Comparison of ENCODE assay signal across 20 cellular contexts in the genomic region with DNA sequence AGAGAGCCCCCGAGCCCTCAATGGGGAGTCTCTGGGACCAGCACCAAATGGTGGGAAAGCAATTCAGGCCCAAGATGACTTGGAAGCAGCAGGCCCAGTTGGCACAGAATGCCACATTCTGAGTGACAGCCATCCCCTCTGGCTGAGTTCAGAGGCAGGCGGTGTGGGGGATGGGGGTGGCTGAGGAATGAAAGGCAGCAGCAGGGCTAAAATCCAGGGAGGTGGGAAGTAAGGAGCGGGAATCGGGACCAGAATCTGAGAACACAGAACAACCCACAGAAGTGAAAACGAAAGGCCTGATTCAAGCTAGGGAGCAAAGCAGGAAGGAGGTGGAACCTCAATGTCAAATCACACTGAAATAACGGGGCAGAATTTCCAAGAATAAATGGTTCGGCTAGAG.
A peak's percentile ranks its signal among the peaks of the same experiment; 100 is the strongest.
DNase-seq lines count a peak whose midpoint lies in the region; ATAC-seq and TF ChIP-seq lines count a peak whose summit lies in the region.
"Had no signal": no experiment of that assay in that cellular context is flagged by ENCODE, and none has a peak within 500 bp of the region (broad histone marks: within the 10 kb centered on the region; RNA-seq: fewer than 3 reads in every experiment).

No MANE protein-coding gene starts in this region.

- H3K9me3 Mint-ChIP-seq in brain = peaks cover 0 to 3% (median 0%) of the 10 kb centered on the region in 5 experiments
- H3K9me3 Mint-ChIP-seq in natural killer cell treated with Interleukin-12 subunit alpha and Interleukin-12 subunit beta and Interleukin-15 and Interleukin-18, amount 100 ng/mL, for 72 hours = no peaks in the 10 kb centered on the region
- H3K9me3 Mint-ChIP-seq: activated naive CD8-positive, alpha-beta T cell treated with anti-CD3 and anti-CD28 coated beads, Interleukin-2, amount 50 U/mL, for 24 hours; mesothelial cell of epicardium had no signal

- peaks cover 26% of the 10 kb centered on the region for H3K36me3 Mint-ChIP-seq in brain
- H3K36me3 Mint-ChIP-seq in natural killer cell treated with Interleukin-12 subunit alpha and Interleukin-12 subunit beta and Interleukin-15 and Interleukin-18, amount 100 ng/mL, for 72 hours = no peaks in the 10 kb centered on the region

- H3K4me3 Mint-ChIP-seq in brain = peak overlapping the region in 2 of 5 experiments; percentile 8 to 77
- H3K4me3 Mint-ChIP-seq in natural killer cell treated with Interleukin-12 subunit alpha and Interleukin-12 subunit beta and Interleukin-15 and Interleukin-18, amount 100 ng/mL, for 72 hours = no peak overlapping the region
- H3K4me3 Mint-ChIP-seq: activated naive CD8-positive, alpha-beta T cell treated with anti-CD3 and anti-CD28 coated beads, Interleukin-2, amount 50 U/mL, for 24 hours; mesothelial cell of epicardium had no signal

- peak overlapping the region; percentile 56 to 97 (median 95) for H3K27ac Mint-ChIP-seq in brain
- no peak overlapping the region for H3K27ac Mint-ChIP-seq in natural killer cell treated with Interleukin-12 subunit alpha and Interleukin-12 subunit beta and Interleukin-15 and Interleukin-18, amount 100 ng/mL, for 72 hours
- H3K27ac Mint-ChIP-seq: activated naive CD8-positive, alpha-beta T cell treated with anti-CD3 and anti-CD28 coated beads, Interleukin-2, amount 50 U/mL, for 24 hours; mesothelial cell of epicardium had no signal

- H3K4me1 Mint-ChIP-seq in brain = peaks cover 49% of the 10 kb centered on the region
- no peaks in the 10 kb centered on the region for H3K4me1 Mint-ChIP-seq in natural killer cell treated with Interleukin-12 subunit alpha and Interleukin-12 subunit beta and Interleukin-15 and Interleukin-18, amount 100 ng/mL, for 72 hours (ENCODE audit: low read depth in 2 of 2)
- H3K4me1 Mint-ChIP-seq: activated naive CD8-positive, alpha-beta T cell treated with anti-CD3 and anti-CD28 coated beads, Interleukin-2, amount 50 U/mL, for 24 hours had no signal

- no peak overlapping the region for H3K9ac ChIP-seq in BLaER1

- intact Hi-C loops in sciatic nerve (cut with DNase I) = no loop called here

- peaks cover 17% of the 10 kb centered on the region for H3K4me1 ChIP-seq in BLaER1
- H3K4me1 ChIP-seq: A549, suprapubic skin had no signal

- H3K9me3 ChIP-seq in BLaER1 = no peaks in the 10 kb centered on the region
- H3K9me3 ChIP-seq: A549, suprapubic skin had no signal

- 0 out of 2 replicates have a peak overlapping the region, but pooled peaks have one; percentile 1 for H3K27ac ChIP-seq in BLaER1
- H3K27ac ChIP-seq: A549, suprapubic skin had no signal

- no peak for TF ChIP-seq CTCF in brain (conservative IDR thresholded peaks at IDR 0.05)

- H3K4me3 ChIP-seq in BLaER1 = no peak overlapping the region
- H3K4me3 ChIP-seq: A549, suprapubic skin had no signal

- peaks cover 23% of the 10 kb centered on the region; the same call in 1 of the 2 replicates for H3K36me3 ChIP-seq in BLaER1

- ATAC-seq in sciatic nerve (peak; percentile 25), GM21619 (IDR thresholded peaks at IDR 0.05; ENCODE audit: unreplicated experiment) (no peak)
- no peak for ATAC-seq in natural killer cell treated with Interleukin-12 subunit alpha and Interleukin-12 subunit beta and Interleukin-15 and Interleukin-18, amount 100 ng/mL, for 72 hours
- ATAC-seq: A549; activated naive CD8-positive, alpha-beta T cell treated with anti-CD3 and anti-CD28 coated beads, Interleukin-2, amount 50 U/mL, for 24 hours; Panc1; SK-N-SH treated with all-trans-retinoic acid at 6 μM for 48 hours had no signal

- H3K27me3 ChIP-seq in BLaER1 = no peaks in the 10 kb centered on the region
- H3K27me3 ChIP-seq: suprapubic skin had no signal

- H4K20me1 ChIP-seq in BLaER1 = no peaks in the 10 kb centered on the region

- no peak overlapping the region for H3K4me2 ChIP-seq in BLaER1
- H3K4me2 ChIP-seq: A549 had no signal

- no peaks in the 10 kb centered on the region for H3K27me3 Mint-ChIP-seq in brain
- no peaks in the 10 kb centered on the region for H3K27me3 Mint-ChIP-seq in natural killer cell treated with Interleukin-12 subunit alpha and Interleukin-12 subunit beta and Interleukin-15 and Interleukin-18, amount 100 ng/mL, for 72 hours
- H3K27me3 Mint-ChIP-seq: activated naive CD8-positive, alpha-beta T cell treated with anti-CD3 and anti-CD28 coated beads, Interleukin-2, amount 50 U/mL, for 24 hours had no signal

- DNase-seq in hypothalamus (lab: John Stamatoyannopoulos, UW) (peak in 33 of 51 donors; percentile 19 to 80 (median 48)), sciatic nerve (ENCODE audit: low spot score) (peak; percentile 70), DMS114 treated with DMSO at 0.1 percent for 48 hours (lab: John Stamatoyannopoulos, UW; ENCODE audit: unreplicated experiment) (no peak), SK-N-DZ (ENCODE audit: low spot score) (no peak)
- DNase-seq in natural killer cell treated with Interleukin-12 subunit alpha and Interleukin-12 subunit beta and Interleukin-15 and Interleukin-18, amount 100 ng/mL, for 72 hours (ENCODE audit: low spot score) = no peak
- DNase-seq: activated CD4-positive, CD25-positive, alpha-beta regulatory T cell treated with anti-CD3 and anti-CD28 coated beads, Interleukin-2, amount 50 U/mL, for 72 hours; activated CD8-positive, alpha-beta memory T cell treated with anti-CD3 and anti-CD28 coated beads for 24 hours; activated naive CD8-positive, alpha-beta T cell treated with anti-CD3 and anti-CD28 coated beads, Interleukin-2, amount 50 U/mL, for 24 hours; IMR-90; left cardiac atrium; stimulated activated CD4-positive, alpha-beta T cell treated with anti-CD3 and anti-CD28 coated beads, Interleukin-2, amount 100 ng/mL, for 48 hours; T1000 had no signal

Comparison
In these comparisons a context has a peak if more than half of its experiments do, and no peak if none do; other contexts are left out.
1. H3K27ac Mint-ChIP-seq: peak in brain (5 of 5); none in natural killer cell treated with Interleukin-12 subunit alpha and Interleukin-12 subunit beta and Interleukin-15 and Interleukin-18, amount 100 ng/mL, for 72 hours (0 of 2).
2. DNase-seq: peak in hypothalamus (33 of 51) and sciatic nerve (single experiment); none in DMS114 treated with DMSO at 0.1 percent for 48 hours (single experiment), SK-N-DZ (single experiment) and natural killer cell treated with Interleukin-12 subunit alpha and Interleukin-12 subunit beta and Interleukin-15 and Interleukin-18, amount 100 ng/mL, for 72 hours (single experiment).